ENCODE assay signal across 13 cellular contexts in genomic region chr15:96320703-96321421, GRCh38. TPM values are rescaled to one million over a fixed set of nuclear protein-coding genes. Genes with fewer than 3 reads are reported as not detected.
DNase-seq lines count a peak whose midpoint lies in the region; ATAC-seq and TF ChIP-seq lines count a peak whose summit lies in the region.
"Had no signal": no experiment of that assay in that cellular context is flagged by ENCODE, and none has a peak within 500 bp of the region (broad histone marks: within the 10 kb centered on the region; RNA-seq: fewer than 3 reads in every experiment).

No MANE protein-coding gene starts in this region.

- no peaks in the 10 kb centered on the region for H3K27me3 ChIP-seq in Panc1 (ENCODE audit: control insufficient read depth, insufficient read depth, low read length)
- peaks cover 0 to 7% (median 0%) of the 10 kb centered on the region in 4 donors for H3K27me3 ChIP-seq in esophagus muscularis mucosa
- no peaks in the 10 kb centered on the region for H3K27me3 ChIP-seq in tibial nerve

- H3K36me3 ChIP-seq in Panc1 (ENCODE audit: control insufficient read depth, insufficient read depth, low read length) (no peaks in the 10 kb centered on the region), esophagus muscularis mucosa (no peaks in the 10 kb centered on the region), tibial nerve (no peaks in the 10 kb centered on the region)

- H3K4me3 ChIP-seq in Panc1 (ENCODE audit: low read depth in 2 of 2, low read length in 2 of 2), result peak overlapping the region; percentile 45 to 50
- H3K4me3 ChIP-seq in esophagus muscularis mucosa, result peak overlapping the region; percentile 52 to 82 (median 64)
- H3K4me3 ChIP-seq in tibial nerve, result peak overlapping the region; percentile 40 to 75 (median 62)
- H3K4me3 ChIP-seq: mucosa of descending colon had no signal

- peaks cover 51% of the 10 kb centered on the region for H3K27me3 Mint-ChIP-seq in nephron progenitor cell (ENCODE audit: low read depth, poor library complexity)

- peak overlapping the region; percentile 78 for H3K27ac ChIP-seq in Panc1 (ENCODE audit: low read length)
- peak overlapping the region; percentile 94 to 95 (median 94) for H3K27ac ChIP-seq in esophagus muscularis mucosa (replicated peaks in 1 of 4)
- H3K27ac ChIP-seq in tibial nerve, result peak overlapping the region; percentile 92 to 99 (median 97)

- 45% methylated on average over 20 of the region's 20 CpGs for WGBS in esophagus muscularis mucosa
- 2 to 8% methylated on average over 20 of the region's 20 CpGs for WGBS in tibial nerve, 2 donors

- DNase-seq in Panc1 (ENCODE audit: low read depth, low spot score) (no peak), esophagus muscularis mucosa (ENCODE audit: extremely low spot score) (no peak), nephron progenitor cell (no peak), tibial nerve (ENCODE audit: low spot score in 2 of 2) (no peak), NOMO-1 treated with DMSO at 0.1 percent for 48 hours (lab: John Stamatoyannopoulos, UW; ENCODE audit: unreplicated experiment) (no peak), omental fat pad (ENCODE audit: low spot score) (no peak), hippocampal formation (lab: John Stamatoyannopoulos, UW) (no peak)
- DNase-seq: activated CD4-positive, alpha-beta T cell treated with anti-CD3 and anti-CD28 coated beads for 36 hours; activated naive CD4-positive, alpha-beta T cell treated with Interleukin-2 at 50 U/mL for 16 hours; DMS79; mucosa of descending colon; NCI-H1694 treated with DMSO at 0.1 percent for 48 hours; SHP77 had no signal

- intact Hi-C loops in Panc1 (cut with micrococcal nuclease; ENCODE audit: unreplicated experiment) (loop anchor here (10.0 kb wide), 2 partner anchors 266 to 1296 kb away; no protein-coding TSS in a partner anchor), esophagus muscularis mucosa (cut with DNase I) (loop anchor here (10.0 kb wide), 3 partner anchors 886 to 1296 kb away; no protein-coding TSS in a partner anchor)

- POLR2A ChIA-PET in Panc1 (lab: Charles Lee), result no interaction called here

- peak overlapping the region; percentile 77 for H3K27ac Mint-ChIP-seq in nephron progenitor cell
- H3K27ac Mint-ChIP-seq: activated CD4-positive, alpha-beta T cell treated with anti-CD3 and anti-CD28 coated beads for 36 hours had no signal

- no peak for ATAC-seq in Panc1
- ATAC-seq in omental fat pad (ENCODE audit: low FRiP score), result no peak
- ATAC-seq: activated CD4-positive, alpha-beta T cell treated with anti-CD3 and anti-CD28 coated beads for 36 hours had no signal

- peak overlapping the region; percentile 85 for H3K4me3 Mint-ChIP-seq in nephron progenitor cell
- H3K4me3 Mint-ChIP-seq: activated CD4-positive, alpha-beta T cell treated with anti-CD3 and anti-CD28 coated beads for 36 hours had no signal

- no TSS peak for BruUV-seq in Panc1 (replicated peaks; lab: Mats Ljungman, UMichigan)

- H3K4me1 ChIP-seq in Panc1 (ENCODE audit: control insufficient read depth, insufficient read depth, low read length) (peaks cover 55% of the 10 kb centered on the region), esophagus muscularis mucosa (peaks cover 17 to 94% (median 74%) of the 10 kb centered on the region in 4 donors), tibial nerve (peaks cover 0 to 69% (median 10%) of the 10 kb centered on the region in 4 donors)

- H3K9me3 Mint-ChIP-seq in nephron progenitor cell, result no peaks in the 10 kb centered on the region

- in situ Hi-C loops in Panc1 (cut with HindIII; ENCODE audit: low pct_unique_long_range_greater_than_20kb, low sequenced_read_pairs), result no loop called here

- H3K9me3 ChIP-seq in Panc1 (ENCODE audit: control insufficient read depth, insufficient read depth, low read depth, low read length), result no peaks in the 10 kb centered on the region
- no peaks in the 10 kb centered on the region for H3K9me3 ChIP-seq in esophagus muscularis mucosa
- H3K9me3 ChIP-seq in tibial nerve, result no peaks in the 10 kb centered on the region
- H3K9me3 ChIP-seq: mucosa of descending colon had no signal

- CTCF ChIA-PET in Panc1 (lab: Charles Lee), result interaction anchor here (0.6 to 1.2 kb wide), 4 partner anchors 14 to 1297 kb away, joined by 4 to 6 read pairs (median 4); no protein-coding TSS in a partner anchor

- peaks cover 13% of the 10 kb centered on the region for H3K36me3 Mint-ChIP-seq in nephron progenitor cell (ENCODE audit: low read depth)

- no peak for TF ChIP-seq EP300 in esophagus muscularis mucosa (IDR thresholded peaks at IDR 0.05)
- no peak for TF ChIP-seq EP300 in tibial nerve (IDR thresholded peaks at IDR 0.05)

- TF ChIP-seq POLR2A in esophagus muscularis mucosa (IDR thresholded peaks at IDR 0.05; ENCODE audit: low read depth), result no peak
- no peak for TF ChIP-seq POLR2A in tibial nerve (IDR thresholded peaks at IDR 0.05)

- peaks cover 89% of the 10 kb centered on the region for H3K4me1 Mint-ChIP-seq in nephron progenitor cell
- H3K4me1 Mint-ChIP-seq: activated CD4-positive, alpha-beta T cell treated with anti-CD3 and anti-CD28 coated beads for 36 hours had no signal

- TF ChIP-seq CTCF in Panc1 (IDR thresholded peaks at IDR 0.05), result no peak
- no peak for TF ChIP-seq CTCF in esophagus muscularis mucosa (IDR thresholded peaks at IDR 0.05)
- TF ChIP-seq CTCF in nephron progenitor cell (IDR thresholded peaks at IDR 0.05), result no peak
- TF ChIP-seq CTCF in tibial nerve (IDR thresholded peaks at IDR 0.05), result no peak
- TF ChIP-seq CTCF in omental fat pad (IDR thresholded peaks at IDR 0.05), result no peak

RNA-seq across cellular contexts. Expression of gene NR2F2, which starts 9.6 kb away (rescaled TPM):
- 53.7 TPM for total RNA-seq in Panc1 (2021; ENCODE audit: unreplicated experiment)
- polyA plus RNA-seq in Panc1 (2012; ENCODE audit: insufficient read length), result 108 TPM
- 100 to 1,000 TPM in 2 of 4 donors, 10 to 100 TPM in 2; 42.7 to 131 (median 83.6) TPM for total RNA-seq in esophagus muscularis mucosa
- 100 to 1,000 TPM in 3 of 4 donors, 10 to 100 TPM in 1; 70.8 to 129 (median 124) TPM for total RNA-seq in tibial nerve
- 10 to 100 TPM in 3 of 4 donors, 1 to 10 TPM in 1; 8.9 to 41.8 (median 20.1) TPM for total RNA-seq in omental fat pad
- total RNA-seq: activated CD4-positive, alpha-beta T cell treated with anti-CD3 and anti-CD28 coated beads for 36 hours had no signal
